In the genomic region with DNA sequence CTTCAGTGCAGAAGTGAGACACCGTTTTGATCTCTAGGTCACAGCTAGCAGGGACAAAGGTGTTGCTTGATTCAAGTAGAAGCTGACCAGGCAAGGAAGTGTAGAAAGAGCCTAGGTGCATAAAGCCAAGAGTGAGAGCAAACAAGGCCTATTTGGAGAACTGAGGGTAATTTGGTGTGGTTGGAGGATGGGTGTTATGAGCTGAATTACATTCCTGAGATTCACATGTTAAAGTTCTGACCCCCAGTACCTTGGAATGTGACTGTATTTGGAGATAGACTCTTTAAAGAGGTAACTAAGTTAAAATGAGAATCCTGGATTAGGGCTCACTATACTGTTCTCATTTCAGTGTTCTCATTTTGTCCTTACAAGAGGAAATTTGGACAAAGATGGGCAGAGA, we compare ENCODE assay signal across 23 cellular contexts.
DNase-seq lines count a peak whose midpoint lies in the region; ATAC-seq, FAIRE-seq and TF ChIP-seq lines count a peak whose summit lies in the region.
"Had no signal": no experiment of that assay in that cellular context is flagged by ENCODE, and none has a peak within 500 bp of the region (broad histone marks: within the 10 kb centered on the region; RNA-seq: fewer than 3 reads in every experiment).

No MANE protein-coding gene starts in this region.

- H2AFZ ChIP-seq in H1 (ENCODE audit: low read length), result peak overlapping the region; percentile 61

- H3K9me3 Mint-ChIP-seq in activated naive CD4-positive, alpha-beta T cell treated with anti-CD3 and anti-CD28 coated beads for 36 hours, result no peaks in the 10 kb centered on the region

- CTCF ChIA-PET in H1 (lab: Charles Lee; ENCODE audit: partially characterized antibody), result no interaction called here
- CTCF ChIA-PET in activated naive CD4-positive, alpha-beta T cell treated with anti-CD3 and anti-CD28 coated beads for 36 hours (lab: Charles Lee), result no interaction called here

- no peak overlapping the region for H4K5ac ChIP-seq in H1 (ENCODE audit: insufficient read length, low read depth, low read length)

- POLR2A ChIA-PET in H1 (lab: Charles Lee; ENCODE audit: partially characterized antibody), result interaction anchor here (2.0 kb wide), 1 partner anchor 20 kb away, joined by 14 read pairs; no protein-coding TSS in a partner anchor

- in situ Hi-C loops in ACHN (cut with HindIII; ENCODE audit: low pct_ligation_motif_present, low pct_unique_long_range_greater_than_20kb, low sequenced_read_pairs), result no loop called here

- H4K8ac ChIP-seq in H1 (ENCODE audit: extremely low read depth, insufficient read depth, low read length), result no peak overlapping the region

- peak; percentile 67 for ATAC-seq in left lung
- ATAC-seq: K562 had no signal

- H2BK120ac ChIP-seq in H1 (replicated peaks; ENCODE audit: low read depth, low read length), result no peak overlapping the region

- H3K4me1 Mint-ChIP-seq in activated naive CD4-positive, alpha-beta T cell treated with anti-CD3 and anti-CD28 coated beads for 36 hours (ENCODE audit: low read depth), result no peaks in the 10 kb centered on the region
- H3K4me1 Mint-ChIP-seq: CD4-positive, alpha-beta memory T cell had no signal

- peak; percentile 33 for FAIRE-seq in GM12892 (lab: Jason Lieb, UNC)
- FAIRE-seq in H1 (lab: Jason Lieb, UNC), result peak; percentile 19
- FAIRE-seq: GM12891, GM19239, H54, K562 had no signal

- WGBS in H1 (ENCODE audit: extremely low coverage in 1 of 2, insufficient coverage in 1 of 2, insufficient read length in 1 of 2, insufficient replicate concordance in 2 of 2, low coverage in 1 of 2, low lambda C conversion rate in 2 of 2, missing lambda C conversion rate in 1 of 2), 2 experiments, result 100% methylated on average over 1 of the region's 1 CpG; no CpG with 5 or more reads in 1 of the 2 experiments

- 0 out of 2 replicates have a peak overlapping the region, but pooled peaks have one; percentile 61 for H2BK5ac ChIP-seq in H1 (ENCODE audit: low read depth, low read length)

- H2AK5ac ChIP-seq in H1 (ENCODE audit: low read depth, low read length), result no peak overlapping the region

- H3K27me3 Mint-ChIP-seq in activated naive CD4-positive, alpha-beta T cell treated with anti-CD3 and anti-CD28 coated beads for 36 hours (ENCODE audit: low read depth), result peaks cover 3% of the 10 kb centered on the region

- no peaks in the 10 kb centered on the region for H4K20me1 ChIP-seq in H1 (replicated peaks in 1 of 2; ENCODE audit: control insufficient read depth in 1 of 2, insufficient read depth in 2 of 2, low read length in 2 of 2)

- peaks cover 0 to 6% (median 3%) of the 10 kb centered on the region in 4 experiments; a peak in 6 of 7 replicates for H3K4me1 ChIP-seq in H1 (replicated peaks in 1 of 4; ENCODE audit: control insufficient read depth in 3 of 4, insufficient read depth in 4 of 4, low read length in 3 of 4)
- H3K4me1 ChIP-seq in left lung, result no peaks in the 10 kb centered on the region
- H3K4me1 ChIP-seq: SJSA1 had no signal

- H3K27me3 ChIP-seq in H1 (replicated peaks in 1 of 4; ENCODE audit: control insufficient read depth in 3 of 4, extremely low read depth in 1 of 4, insufficient read depth in 3 of 4, low read length in 3 of 4) (no peaks in the 10 kb centered on the region), left lung (no peaks in the 10 kb centered on the region)
- H3K27me3 ChIP-seq: SJSA1 had no signal

- no peak overlapping the region; the same call in 1 of the 2 replicates for H2BK12ac ChIP-seq in H1 (ENCODE audit: low read depth, low read length)

- H3K36me3 Mint-ChIP-seq in activated naive CD4-positive, alpha-beta T cell treated with anti-CD3 and anti-CD28 coated beads for 36 hours (ENCODE audit: low read depth), result no peaks in the 10 kb centered on the region

- TF ChIP-seq POLR2A in GM12892 (IDR thresholded peaks at IDR 0.05; ENCODE audit: low read depth, low read length) (no peak), H1 (IDR thresholded peaks at IDR 0.05; ENCODE audit: control extremely low read depth in 1 of 2, low read depth in 2 of 2, low read length in 2 of 2) (no peak)

- no peak overlapping the region for H4K91ac ChIP-seq in H1 (replicated peaks; ENCODE audit: insufficient read length, low read length)

- no peaks in the 10 kb centered on the region for H3K36me3 ChIP-seq in H1 (ENCODE audit: control insufficient read depth in 2 of 4, insufficient read depth in 4 of 4, low read length in 3 of 4)
- no peaks in the 10 kb centered on the region for H3K36me3 ChIP-seq in left lung
- H3K36me3 ChIP-seq: SJSA1 had no signal

- TF ChIP-seq CTCF in H1 (IDR thresholded peaks at IDR 0.05; ENCODE audit: control extremely low read depth in 1 of 3, insufficient read depth in 1 of 3, low read depth in 1 of 3, low read length in 3 of 3) (no peak), left lung (IDR thresholded peaks at IDR 0.05) (no peak)

- no peak for TF ChIP-seq EP300 in H1 (IDR thresholded peaks at IDR 0.05; ENCODE audit: borderline replicate concordance in 1 of 2, low read depth in 2 of 2, low read length in 2 of 2)

- H3K23ac ChIP-seq in H1 (ENCODE audit: insufficient read length), result no peak overlapping the region

- H3K79me2 ChIP-seq in H1 (ENCODE audit: control insufficient read depth in 1 of 2, insufficient read depth in 2 of 2, low read length in 2 of 2), result no peaks in the 10 kb centered on the region

- TF ChIP-seq RAD21 in H1 (IDR thresholded peaks at IDR 0.05 in 1 of 2, conservative IDR thresholded peaks at IDR 0.05 in 1 of 2; ENCODE audit: low read depth in 2 of 2, low read length in 2 of 2), result no peak

- no peak overlapping the region for H3K56ac ChIP-seq in H1 (replicated peaks; ENCODE audit: insufficient read length, low read depth, low read length)

- H2BK20ac ChIP-seq in H1 (ENCODE audit: low read length), result no peak overlapping the region

- DNase-seq in GM12892 (ENCODE audit: insufficient read length) (no peak), NCI-H146 (lab: John Stamatoyannopoulos, UW) (peak; percentile 22), H1 (ENCODE audit: low read depth in 1 of 2, low spot score in 2 of 2) (no peak), left lung (no peak), ACHN (no peak), amniotic stem cell (lab: John Stamatoyannopoulos, UW) (no peak)
- no peak for DNase-seq in activated naive CD4-positive, alpha-beta T cell treated with anti-CD3 and anti-CD28 coated beads for 36 hours
- DNase-seq: C1 segment of cervical spinal cord; CD4-positive, alpha-beta memory T cell; COR-L47; DMS79 treated with DMSO at 0.1 percent for 48 hours; GF-D8; Kasumi-1; NCI-H1105; NCI-H1436 treated with DMSO at 0.1 percent for 48 hours; NCI-H2081; Right ventricle myocardium superior; RPMI8226 had no signal

- H3K4me3 ChIP-seq in H1 (ENCODE audit: extremely low read depth in 1 of 4, insufficient read depth in 2 of 4, low read depth in 3 of 4, low read length in 4 of 4) (no peak overlapping the region), left lung (no peak overlapping the region)
- H3K4me3 ChIP-seq: K562, SJSA1 had no signal

- H3K18ac ChIP-seq in H1 (ENCODE audit: extremely low read depth, low read length), result no peak overlapping the region

- H3K4me3 Mint-ChIP-seq in activated naive CD4-positive, alpha-beta T cell treated with anti-CD3 and anti-CD28 coated beads for 36 hours, result no peak overlapping the region
- H3K4me3 Mint-ChIP-seq: CD4-positive, alpha-beta memory T cell had no signal

- H3K27ac ChIP-seq in H1 (ENCODE audit: low read depth, low read length) (0 out of 2 replicates have a peak overlapping the region, but pooled peaks have one; percentile 5), left lung (no peak overlapping the region)
- H3K27ac ChIP-seq: SJSA1 had no signal

- no peaks in the 10 kb centered on the region for H3K79me1 ChIP-seq in H1 (ENCODE audit: low read depth, low read length)

- no peak overlapping the region for H3K14ac ChIP-seq in H1 (ENCODE audit: insufficient read length)

- H3K23me2 ChIP-seq in H1 (ENCODE audit: low read depth, low read length), result no peaks in the 10 kb centered on the region

- intact Hi-C loops in left lung (cut with DNase I), result no loop called here
- intact Hi-C loops in activated naive CD4-positive, alpha-beta T cell treated with anti-CD3 and anti-CD28 coated beads for 36 hours (cut with micrococcal nuclease), result no loop called here

- no peak overlapping the region for H3K4ac ChIP-seq in H1 (replicated peaks; ENCODE audit: insufficient read length, low read depth, low read length)

- H3K9ac ChIP-seq in H1 (replicated peaks in 1 of 4; ENCODE audit: extremely low read depth in 1 of 4, low read depth in 3 of 4, low read length in 3 of 4), result no peak overlapping the region

- H2BK15ac ChIP-seq in H1 (ENCODE audit: low read length), result no peak overlapping the region

- 0 out of 4 replicates have a peak overlapping the region, but pooled peaks of 1 of the 2 experiments have one; percentile 19 for H3K4me2 ChIP-seq in H1 (ENCODE audit: insufficient read depth in 1 of 2, low read depth in 2 of 2, low read length in 2 of 2)

- H3K9me3 ChIP-seq in H1 (ENCODE audit: insufficient read depth in 2 of 2, low read depth in 1 of 2, low read length in 1 of 2), result no peaks in the 10 kb centered on the region
- peaks cover 0 to 6% of the 10 kb centered on the region in 2 donors for H3K9me3 ChIP-seq in left lung
- H3K9me3 ChIP-seq: SJSA1 had no signal

- H3K27ac Mint-ChIP-seq in activated naive CD4-positive, alpha-beta T cell treated with anti-CD3 and anti-CD28 coated beads for 36 hours, result no peak overlapping the region
- H3K27ac Mint-ChIP-seq: CD4-positive, alpha-beta memory T cell had no signal

TF ChIP-seq in H1, 55 proteins besides CTCF, POLR2A, EP300 and RAD21 (continues in another document):
- TF ChIP-seq SIRT6 (IDR thresholded peaks at IDR 0.05; ENCODE audit: low read length) (no peak), ASH2L (IDR thresholded peaks at IDR 0.05; ENCODE audit: low read length) (peak; percentile 42), RBBP5 (IDR thresholded peaks at IDR 0.05; ENCODE audit: borderline replicate concordance, low read depth, low read length) (0 out of 2 replicates have a peak, but pooled peaks have one; percentile 46), RXRA (IDR thresholded peaks at IDR 0.05; ENCODE audit: insufficient read depth, low read depth, low read length) (no peak), ZNF274 (IDR thresholded peaks at IDR 0.05; ENCODE audit: borderline replicate concordance, extremely low read depth, low read length) (no peak), POLR2AphosphoS5 (IDR thresholded peaks at IDR 0.05; ENCODE audit: low read depth, low read length) (no peak)
- TF ChIP-seq, protein P1, sequence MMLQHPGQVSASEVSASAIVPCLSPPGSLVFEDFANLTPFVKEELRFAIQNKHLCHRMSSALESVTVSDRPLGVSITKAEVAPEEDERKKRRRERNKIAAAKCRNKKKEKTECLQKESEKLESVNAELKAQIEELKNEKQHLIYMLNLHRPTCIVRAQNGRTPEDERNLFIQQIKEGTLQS (IDR thresholded peaks at IDR 0.05; ENCODE audit: insufficient read depth, low read depth, low read length), result no peak
